ENCODE assay signal across 13 cellular contexts in the genomic region with DNA sequence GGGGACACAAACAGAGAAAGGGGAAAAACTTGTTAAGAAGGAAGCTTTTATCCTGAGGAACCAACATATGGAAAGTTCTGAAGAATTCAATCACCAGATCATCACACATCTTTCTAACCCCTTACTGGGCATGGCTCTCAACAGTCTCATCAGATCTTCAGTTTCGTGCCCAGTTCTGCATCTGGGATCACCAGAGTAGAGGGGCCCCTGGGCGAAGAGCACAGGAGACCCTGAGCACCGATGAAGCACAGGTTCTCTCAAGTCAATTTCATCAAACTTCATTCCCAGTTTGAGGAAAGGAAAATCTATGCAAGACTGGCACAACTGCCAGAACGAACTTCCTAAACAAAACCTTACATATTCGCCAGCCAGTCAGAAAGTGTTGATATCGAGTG. TPM values are rescaled to one million over a fixed set of nuclear protein-coding genes. Genes with fewer than 3 reads are reported as not detected.
DNase-seq lines count a peak whose midpoint lies in the region; ATAC-seq, FAIRE-seq and TF ChIP-seq lines count a peak whose summit lies in the region.
"Had no signal": no experiment of that assay in that cellular context is flagged by ENCODE, and none has a peak within 500 bp of the region (broad histone marks: within the 10 kb centered on the region; RNA-seq: fewer than 3 reads in every experiment).

No MANE protein-coding gene starts in this region.

- H3K4me3 ChIP-seq in H1 (ENCODE audit: extremely low read depth in 1 of 4, insufficient read depth in 2 of 4, low read depth in 3 of 4, low read length in 4 of 4) = no peak overlapping the region
- H3K4me3 ChIP-seq: pancreas, suprapubic skin had no signal

- POLR2A ChIA-PET in T-cell (lab: Charles Lee) = interaction anchor here (0.6 to 0.9 kb wide), 5 partner anchors 8 to 1851 kb away, joined by 3 to 6 read pairs (median 3); a partner anchor contains a TSS
- POLR2A ChIA-PET in H1 (lab: Charles Lee; ENCODE audit: partially characterized antibody) = interaction anchor here (0.7 to 42.9 kb wide), 4 partner anchors 3 to 408 kb away, joined by 4 to 1087 read pairs (median 546); a partner anchor contains a TSS

- CTCF ChIA-PET in T-cell (lab: Charles Lee) = interaction anchor here in 1 of 2 donors (1.3 kb wide), 1 partner anchor 10 kb away, joined by 4 read pairs; a partner anchor contains a TSS
- CTCF ChIA-PET in H1 (lab: Charles Lee; ENCODE audit: partially characterized antibody) = interaction anchor here (0.9 to 23.6 kb wide), 8 partner anchors 8 to 49 kb away, joined by 3 to 376 read pairs (median 6); a partner anchor contains a TSS

- peak overlapping the region; percentile 55 for H3K4me3 Mint-ChIP-seq in activated naive CD4-positive, alpha-beta T cell treated with anti-CD3 and anti-CD28 coated beads, Interleukin-2, amount 50 U/mL, for 24 hours
- H3K4me3 Mint-ChIP-seq in T-cell = peak overlapping the region in 1 of 3 donors; percentile 86
- no peak overlapping the region for H3K4me3 Mint-ChIP-seq in stimulated activated effector memory CD8-positive, alpha-beta T cell treated with anti-CD3 and anti-CD28 coated beads, Interleukin-12 subunit alpha, Interleukin-12 subunit beta, amount 100 ng/mL, for 72 hours

- H3K4me1 ChIP-seq in H1 (replicated peaks in 1 of 4; ENCODE audit: control insufficient read depth in 3 of 4, insufficient read depth in 4 of 4, low read length in 3 of 4) = peaks cover 16 to 36% (median 30%) of the 10 kb centered on the region in 4 experiments

- H2BK12ac ChIP-seq in H1 (ENCODE audit: low read depth, low read length) = no peak overlapping the region

- H3K56ac ChIP-seq in H1 (replicated peaks; ENCODE audit: insufficient read length, low read depth, low read length) = no peak overlapping the region

- no peak overlapping the region for H4K8ac ChIP-seq in H1 (ENCODE audit: extremely low read depth, insufficient read depth, low read length)

- no peak overlapping the region for H3K9ac ChIP-seq in H1 (replicated peaks in 1 of 4; ENCODE audit: extremely low read depth in 1 of 4, low read depth in 3 of 4, low read length in 3 of 4)
- H3K9ac ChIP-seq: KMS-11 had no signal

- FAIRE-seq in H1 (lab: Jason Lieb, UNC) = no peak
- FAIRE-seq in HTR-8/SVneo (lab: Jason Lieb, UNC) = no peak
- FAIRE-seq: bronchial epithelial cell, pancreas had no signal

- peaks cover 58 to 98% (median 86%) of the 10 kb centered on the region in 4 experiments for H3K36me3 ChIP-seq in H1 (ENCODE audit: control insufficient read depth in 2 of 4, insufficient read depth in 4 of 4, low read length in 3 of 4)

- no peak overlapping the region for H2BK5ac ChIP-seq in H1 (ENCODE audit: low read depth, low read length)

- H3K23ac ChIP-seq in H1 (ENCODE audit: insufficient read length) = no peak overlapping the region

- DNase-seq in activated naive CD4-positive, alpha-beta T cell treated with anti-CD3 and anti-CD28 coated beads, Interleukin-2, amount 50 U/mL, for 16 hours = no peak
- DNase-seq in T-cell = no peak
- DNase-seq in H1 (ENCODE audit: low read depth in 1 of 2, low spot score in 2 of 2) = no peak
- no peak for DNase-seq in stimulated activated effector memory CD8-positive, alpha-beta T cell treated with anti-CD3 and anti-CD28 coated beads, Interleukin-12 subunit alpha, Interleukin-12 subunit beta, amount 100 ng/mL, for 72 hours (ENCODE audit: low spot score in 2 of 2)
- DNase-seq in caudate nucleus (lab: John Stamatoyannopoulos, UW) = no peak
- no peak for DNase-seq in HTR-8/SVneo (ENCODE audit: insufficient read length, low spot score)
- DNase-seq in NCI-H2227 treated with DMSO at 0.1 percent for 48 hours (lab: John Stamatoyannopoulos, UW) = no peak
- DNase-seq: NCI-H510A had no signal

- H2BK15ac ChIP-seq in H1 (ENCODE audit: low read length) = no peak overlapping the region

- WGBS in H1 (ENCODE audit: extremely low coverage in 1 of 2, insufficient coverage in 1 of 2, insufficient read length in 1 of 2, insufficient replicate concordance in 2 of 2, low coverage in 1 of 2, low lambda C conversion rate in 2 of 2, missing lambda C conversion rate in 1 of 2), 2 experiments = 91% methylated on average over 6 of the region's 6 CpGs; no CpG with 5 or more reads in 1 of the 2 experiments

- no peaks in the 10 kb centered on the region for H3K23me2 ChIP-seq in H1 (ENCODE audit: low read depth, low read length)

- H3K27ac ChIP-seq in H1 (ENCODE audit: low read depth, low read length) = no peak overlapping the region
- H3K27ac ChIP-seq in caudate nucleus (ENCODE audit: low read depth, low read length) = no peak overlapping the region
- H3K27ac ChIP-seq: KMS-11, pancreas had no signal

- H3K4ac ChIP-seq in H1 (replicated peaks; ENCODE audit: insufficient read length, low read depth, low read length) = no peak overlapping the region

- H3K9me3 ChIP-seq in H1 (ENCODE audit: insufficient read depth in 2 of 2, low read depth in 1 of 2, low read length in 1 of 2) = no peaks in the 10 kb centered on the region
- H3K9me3 ChIP-seq: pancreas, suprapubic skin had no signal

- H4K91ac ChIP-seq in H1 (replicated peaks; ENCODE audit: insufficient read length, low read length) = no peak overlapping the region

- no peak for TF ChIP-seq EP300 in H1 (IDR thresholded peaks at IDR 0.05; ENCODE audit: borderline replicate concordance in 1 of 2, low read depth in 2 of 2, low read length in 2 of 2)

- no peak overlapping the region for H2BK120ac ChIP-seq in H1 (replicated peaks; ENCODE audit: low read depth, low read length)

- H3K27me3 Mint-ChIP-seq in activated naive CD4-positive, alpha-beta T cell treated with anti-CD3 and anti-CD28 coated beads, Interleukin-2, amount 50 U/mL, for 24 hours = no peaks in the 10 kb centered on the region
- H3K27me3 Mint-ChIP-seq in T-cell = no peaks in the 10 kb centered on the region

- no peak for ATAC-seq in T-cell (replicated peaks in 1 of 4)
- no peak for ATAC-seq in stimulated activated effector memory CD8-positive, alpha-beta T cell treated with anti-CD3 and anti-CD28 coated beads, Interleukin-12 subunit alpha, Interleukin-12 subunit beta, amount 100 ng/mL, for 72 hours

- H3K18ac ChIP-seq in H1 (ENCODE audit: extremely low read depth, low read length) = no peak overlapping the region

- no peak overlapping the region for H2AFZ ChIP-seq in H1 (ENCODE audit: low read length)

- H2AK5ac ChIP-seq in H1 (ENCODE audit: low read depth, low read length) = no peak overlapping the region

- H3K4me1 Mint-ChIP-seq in activated naive CD4-positive, alpha-beta T cell treated with anti-CD3 and anti-CD28 coated beads, Interleukin-2, amount 50 U/mL, for 24 hours = peaks cover 91% of the 10 kb centered on the region
- peaks cover 90 to 95% (median 93%) of the 10 kb centered on the region in 3 donors for H3K4me1 Mint-ChIP-seq in T-cell
- peaks cover 82% of the 10 kb centered on the region for H3K4me1 Mint-ChIP-seq in stimulated activated effector memory CD8-positive, alpha-beta T cell treated with anti-CD3 and anti-CD28 coated beads, Interleukin-12 subunit alpha, Interleukin-12 subunit beta, amount 100 ng/mL, for 72 hours

- TF ChIP-seq RAD21 in H1 (IDR thresholded peaks at IDR 0.05 in 1 of 2, conservative IDR thresholded peaks at IDR 0.05 in 1 of 2; ENCODE audit: low read depth in 2 of 2, low read length in 2 of 2) = no peak

- peaks cover 5 to 45% of the 10 kb centered on the region in 2 experiments; a peak in 3 of 4 replicates for H3K79me2 ChIP-seq in H1 (ENCODE audit: control insufficient read depth in 1 of 2, insufficient read depth in 2 of 2, low read length in 2 of 2)

- no peak for TF ChIP-seq CTCF in H1 (IDR thresholded peaks at IDR 0.05; ENCODE audit: control extremely low read depth in 1 of 3, insufficient read depth in 1 of 3, low read depth in 1 of 3, low read length in 3 of 3)

- no peak overlapping the region for H3K4me2 ChIP-seq in H1 (ENCODE audit: insufficient read depth in 1 of 2, low read depth in 2 of 2, low read length in 2 of 2)
- H3K4me2 ChIP-seq: KMS-11 had no signal

- no peak overlapping the region for H3K14ac ChIP-seq in H1 (ENCODE audit: insufficient read length)

- H4K5ac ChIP-seq in H1 (ENCODE audit: insufficient read length, low read depth, low read length) = no peak overlapping the region

- H3K27me3 ChIP-seq in H1 (replicated peaks in 1 of 4; ENCODE audit: control insufficient read depth in 3 of 4, extremely low read depth in 1 of 4, insufficient read depth in 3 of 4, low read length in 3 of 4) = no peaks in the 10 kb centered on the region; a peak in 1 of 7 replicates
- H3K27me3 ChIP-seq: pancreas, suprapubic skin had no signal

- H4K20me1 ChIP-seq in H1 (replicated peaks in 1 of 2; ENCODE audit: control insufficient read depth in 1 of 2, insufficient read depth in 2 of 2, low read length in 2 of 2) = peaks cover 28 to 44% of the 10 kb centered on the region in 2 experiments

- no peaks in the 10 kb centered on the region for H3K9me3 Mint-ChIP-seq in activated naive CD4-positive, alpha-beta T cell treated with anti-CD3 and anti-CD28 coated beads, Interleukin-2, amount 50 U/mL, for 24 hours
- no peaks in the 10 kb centered on the region for H3K9me3 Mint-ChIP-seq in T-cell
- H3K9me3 Mint-ChIP-seq in stimulated activated effector memory CD8-positive, alpha-beta T cell treated with anti-CD3 and anti-CD28 coated beads, Interleukin-12 subunit alpha, Interleukin-12 subunit beta, amount 100 ng/mL, for 72 hours = no peaks in the 10 kb centered on the region

- H2BK20ac ChIP-seq in H1 (ENCODE audit: low read length) = no peak overlapping the region

- H3K27ac Mint-ChIP-seq in activated naive CD4-positive, alpha-beta T cell treated with anti-CD3 and anti-CD28 coated beads, Interleukin-2, amount 50 U/mL, for 24 hours = peak overlapping the region; percentile 87
- peak overlapping the region; percentile 93 to 94 for H3K27ac Mint-ChIP-seq in T-cell
- peak overlapping the region; percentile 83 for H3K27ac Mint-ChIP-seq in stimulated activated effector memory CD8-positive, alpha-beta T cell treated with anti-CD3 and anti-CD28 coated beads, Interleukin-12 subunit alpha, Interleukin-12 subunit beta, amount 100 ng/mL, for 72 hours

- H3K36me3 Mint-ChIP-seq in activated naive CD4-positive, alpha-beta T cell treated with anti-CD3 and anti-CD28 coated beads, Interleukin-2, amount 50 U/mL, for 24 hours = peaks cover 38% of the 10 kb centered on the region
- peaks cover 81% of the 10 kb centered on the region for H3K36me3 Mint-ChIP-seq in T-cell
- H3K36me3 Mint-ChIP-seq in stimulated activated effector memory CD8-positive, alpha-beta T cell treated with anti-CD3 and anti-CD28 coated beads, Interleukin-12 subunit alpha, Interleukin-12 subunit beta, amount 100 ng/mL, for 72 hours = peaks cover 100% of the 10 kb centered on the region

- no peak for TF ChIP-seq POLR2A in H1 (IDR thresholded peaks at IDR 0.05; ENCODE audit: control extremely low read depth in 1 of 2, low read depth in 2 of 2, low read length in 2 of 2)

- H3K79me1 ChIP-seq in H1 (ENCODE audit: low read depth, low read length) = peaks cover 6% of the 10 kb centered on the region

RNA-seq across cellular contexts. Expression of a gene that starts 8.5 kb away (rescaled TPM):
- total RNA-seq in T-cell = 10 to 100 TPM in 1 of 5 donors, 1 to 10 TPM in 4; 7.4 to 34.7 (median 8.5) TPM
- 9.6 and 9.7 TPM in 2 replicates for total RNA-seq in H1 (2021; fragmentation: NEBNext Ultra II Directional; extraction: Animal tissue kit (Norgen Biotek cat#: 25700))
- polyA plus RNA-seq in H1 (2011; rRNA removed) = 10.0 and 15.2 TPM in 2 replicates
- 10.4 TPM for polyA plus RNA-seq in H1 (2011; cell fraction: cytosol; rRNA removed)
- polyA plus RNA-seq in H1 (2011; cell fraction: nucleus; rRNA removed) = 20.9 TPM
- polyA plus RNA-seq in H1 (2012, experiment 1 of 2) = 9.2 to 15.4 TPM (median 13.0 TPM) in 4 replicates
- polyA plus RNA-seq in H1 (2012, experiment 2 of 2) = 11.5 TPM
- 6.9 TPM for polyA plus RNA-seq in H1 (2013, experiment 1 of 2)
- 6.3 TPM for polyA plus RNA-seq in H1 (2013, experiment 2 of 2)
- polyA minus RNA-seq in H1 (2011; rRNA and poly(A)+ RNA removed) = 13.2 and 16.4 TPM in 2 replicates
- polyA minus RNA-seq in H1 (2011; cell fraction: cytosol; rRNA and poly(A)+ RNA removed) = 12.3 TPM
- polyA minus RNA-seq in H1 (2011; cell fraction: nucleus; rRNA and poly(A)+ RNA removed) = 5.4 TPM

RNA-seq across cellular contexts. Expression of a gene that starts 10.0 kb away (rescaled TPM):
- total RNA-seq in T-cell = 1,000 to 10,000 TPM in 2 of 5 donors, 100 to 1,000 TPM in 3; 670 to 1,510 (median 732) TPM
- 353 and 365 TPM in 2 replicates for total RNA-seq in H1 (2021; fragmentation: NEBNext Ultra II Directional; extraction: Animal tissue kit (Norgen Biotek cat#: 25700))
- polyA plus RNA-seq in H1 (2011; rRNA removed) = 72.7 and 110 TPM in 2 replicates
- polyA plus RNA-seq in H1 (2011; cell fraction: cytosol; rRNA removed) = 70.0 TPM
- 197 TPM for polyA plus RNA-seq in H1 (2011; cell fraction: nucleus; rRNA removed)
- polyA plus RNA-seq in H1 (2012, experiment 1 of 2) = 259 to 328 TPM (median 273 TPM) in 4 replicates
- 150 TPM for polyA plus RNA-seq in H1 (2012, experiment 2 of 2)
- polyA plus RNA-seq in H1 (2013, experiment 1 of 2) = 194 TPM
- 181 TPM for polyA plus RNA-seq in H1 (2013, experiment 2 of 2)
- 75.9 and 88.7 TPM in 2 replicates for polyA minus RNA-seq in H1 (2011; rRNA and poly(A)+ RNA removed)
- 107 TPM for polyA minus RNA-seq in H1 (2011; cell fraction: cytosol; rRNA and poly(A)+ RNA removed)
- polyA minus RNA-seq in H1 (2011; cell fraction: nucleus; rRNA and poly(A)+ RNA removed) = 210 TPM

RNA-seq across cellular contexts. Expression of a gene that starts 24.4 kb away (rescaled TPM):
- 100 to 1,000 TPM; 574 to 767 (median 656) TPM for total RNA-seq in T-cell
- 37.9 and 40.6 TPM in 2 replicates for total RNA-seq in H1 (2021; fragmentation: NEBNext Ultra II Directional; extraction: Animal tissue kit (Norgen Biotek cat#: 25700))
- 45.7 and 50.4 TPM in 2 replicates for polyA plus RNA-seq in H1 (2011; rRNA removed)
- polyA plus RNA-seq in H1 (2011; cell fraction: cytosol; rRNA removed) = 41.1 TPM
- 127 TPM for polyA plus RNA-seq in H1 (2011; cell fraction: nucleus; rRNA removed)
- polyA plus RNA-seq in H1 (2012, experiment 1 of 2) = 30.1 to 58.0 TPM (median 54.6 TPM) in 4 replicates
- 31.1 TPM for polyA plus RNA-seq in H1 (2012, experiment 2 of 2)
- 33.0 TPM for polyA plus RNA-seq in H1 (2013, experiment 1 of 2)
- 34.6 TPM for polyA plus RNA-seq in H1 (2013, experiment 2 of 2)
- polyA minus RNA-seq in H1 (2011; rRNA and poly(A)+ RNA removed) = 14.8 and 18.9 TPM in 2 replicates
- 12.3 TPM for polyA minus RNA-seq in H1 (2011; cell fraction: cytosol; rRNA and poly(A)+ RNA removed)
- 24.8 TPM for polyA minus RNA-seq in H1 (2011; cell fraction: nucleus; rRNA and poly(A)+ RNA removed)
- total RNA-seq: bronchial epithelial cell had no signal

RNA-seq across cellular contexts. Expression of a gene that starts 34.7 kb away (rescaled TPM):
- total RNA-seq in T-cell = 100 to 1,000 TPM in 3 of 5 donors, 10 to 100 TPM in 2; 80.9 to 131 (median 102) TPM
- 20.7 and 24.0 TPM in 2 replicates for total RNA-seq in H1 (2021; fragmentation: NEBNext Ultra II Directional; extraction: Animal tissue kit (Norgen Biotek cat#: 25700))
- 20.1 and 25.3 TPM in 2 replicates for polyA plus RNA-seq in H1 (2011; rRNA removed)
- polyA plus RNA-seq in H1 (2011; cell fraction: cytosol; rRNA removed) = 22.2 TPM
- polyA plus RNA-seq in H1 (2011; cell fraction: nucleus; rRNA removed) = 54.2 TPM
- polyA plus RNA-seq in H1 (2012, experiment 1 of 2) = 14.0 to 19.1 TPM (median 15.9 TPM) in 4 replicates
- 12.9 TPM for polyA plus RNA-seq in H1 (2012, experiment 2 of 2)
- 11.2 TPM for polyA plus RNA-seq in H1 (2013, experiment 1 of 2)
- polyA plus RNA-seq in H1 (2013, experiment 2 of 2) = 12.0 TPM
- 18.5 and 20.3 TPM in 2 replicates for polyA minus RNA-seq in H1 (2011; rRNA and poly(A)+ RNA removed)
- polyA minus RNA-seq in H1 (2011; cell fraction: cytosol; rRNA and poly(A)+ RNA removed) = 11.0 TPM
- 11.6 TPM for polyA minus RNA-seq in H1 (2011; cell fraction: nucleus; rRNA and poly(A)+ RNA removed)

RNA-seq across cellular contexts. Expression of a gene that starts 42.1 kb away (rescaled TPM):
- 10 to 100 TPM; 31.7 to 62.0 (median 49.6) TPM for total RNA-seq in T-cell
- 56.3 and 56.9 TPM in 2 replicates for total RNA-seq in H1 (2021; fragmentation: NEBNext Ultra II Directional; extraction: Animal tissue kit (Norgen Biotek cat#: 25700))
- polyA plus RNA-seq in H1 (2011; rRNA removed) = 47.2 and 78.5 TPM in 2 replicates
- 43.0 TPM for polyA plus RNA-seq in H1 (2011; cell fraction: cytosol; rRNA removed)
- 97.2 TPM for polyA plus RNA-seq in H1 (2011; cell fraction: nucleus; rRNA removed)
- 37.5 to 59.8 TPM (median 54.2 TPM) in 4 replicates for polyA plus RNA-seq in H1 (2012, experiment 1 of 2)
- 53.7 TPM for polyA plus RNA-seq in H1 (2012, experiment 2 of 2)
- 63.6 TPM for polyA plus RNA-seq in H1 (2013, experiment 1 of 2)
- polyA plus RNA-seq in H1 (2013, experiment 2 of 2) = 66.9 TPM
- polyA minus RNA-seq in H1 (2011; rRNA and poly(A)+ RNA removed) = 22.9 and 27.9 TPM in 2 replicates
- polyA minus RNA-seq in H1 (2011; cell fraction: cytosol; rRNA and poly(A)+ RNA removed) = 32.7 TPM
- polyA minus RNA-seq in H1 (2011; cell fraction: nucleus; rRNA and poly(A)+ RNA removed) = 27.2 TPM

Comparison
In these comparisons a context has a peak if more than half of its experiments do, and no peak if none do; other contexts are left out.
1. RNA of a gene that starts 24.4 kb away (total RNA-seq): 574 to 767 TPM in T-cell; 37.9 to 40.6 TPM in H1; every median in the first group is over 10 times any median in the second.
2. Peak in every context shown above with its lines, with median percentiles within 50 percentile points of each other: H3K27ac Mint-ChIP-seq.